ENCODE assay signal across 8 cellular contexts in the genomic region with DNA sequence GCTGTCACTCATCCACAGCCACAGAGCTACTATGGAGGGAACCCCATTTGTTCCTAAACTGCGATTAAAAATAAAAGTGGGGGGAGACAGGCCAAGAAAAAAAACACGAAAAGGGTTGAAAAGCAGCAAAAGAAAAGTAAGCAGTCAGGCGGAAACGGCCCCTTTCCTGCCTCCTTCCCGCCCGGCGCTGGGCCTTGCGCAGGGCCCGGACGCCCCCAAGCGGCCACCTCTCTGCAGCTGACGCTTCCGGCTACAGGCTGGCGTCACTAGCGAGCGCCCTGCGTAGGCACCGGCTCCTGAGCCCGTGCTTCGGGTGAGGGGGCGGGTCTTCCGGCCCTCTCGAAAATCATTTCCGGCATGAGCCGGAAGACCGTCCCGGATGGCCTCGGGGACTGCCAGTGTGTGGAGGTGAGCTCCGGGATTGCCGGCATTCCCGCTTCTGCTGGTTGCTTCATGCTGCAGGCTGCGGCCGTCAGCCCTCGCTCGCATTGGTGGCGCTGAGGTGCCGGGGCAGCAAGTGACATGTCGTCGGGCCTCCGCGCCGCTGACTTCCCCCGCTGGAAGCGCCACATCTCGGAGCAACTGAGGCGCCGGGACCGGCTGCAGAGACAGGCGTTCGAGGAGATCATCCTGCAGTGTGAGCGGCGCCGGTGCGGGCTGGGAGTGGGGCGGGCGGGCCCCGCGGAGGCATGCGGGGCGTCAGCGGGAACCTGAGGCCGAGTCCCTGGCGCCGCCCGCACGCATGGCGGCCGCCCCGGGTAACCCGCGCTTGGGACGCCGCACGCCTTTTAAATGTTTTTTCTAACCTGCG. TPM values are rescaled to one million over a fixed set of nuclear protein-coding genes. Genes with fewer than 3 reads are reported as not detected.
A peak's percentile ranks its signal among the peaks of the same experiment; 100 is the strongest.
DNase-seq lines count a peak whose midpoint lies in the region; ATAC-seq, FAIRE-seq and TF ChIP-seq lines count a peak whose summit lies in the region.

TSS of gene ATG16L1 (plus strand) at position 368 of the 811 bp plus-strand sequence. CDS start at position 523, 155 bp downstream.

- in situ Hi-C loops in HepG2 (cut with HindIII; ENCODE audit: extremely low pct_ligation_motif_present, low pct_unique_long_range_greater_than_20kb): loop anchor here (5.0 kb wide), 1 partner anchor 394 kb away; no protein-coding TSS in a partner anchor

- peaks cover 42% of the 10 kb centered on the region for H3K79me2 ChIP-seq in HepG2 (ENCODE audit: insufficient read depth, low read length)

- WGBS in HepG2 (ENCODE audit: low lambda C conversion rate): under 1% methylated on average over 37 of the region's 75 CpGs

- peaks cover 6 to 10% of the 10 kb centered on the region in 2 experiments; a peak in 4 of 5 replicates for H3K36me3 ChIP-seq in HepG2 (replicated peaks in 1 of 2; ENCODE audit: control insufficient read depth in 1 of 2, insufficient read depth in 2 of 2, low read length in 2 of 2)

- ATAC-seq in CD4-positive, alpha-beta T cell (ENCODE audit: poor library complexity): peak; percentile 91
- peak; percentile 98 for ATAC-seq in GM19397 (IDR thresholded peaks at IDR 0.05; ENCODE audit: unreplicated experiment)
- peak; percentile 95 for ATAC-seq in HG03571 (IDR thresholded peaks at IDR 0.05; ENCODE audit: unreplicated experiment)
- ATAC-seq in HepG2: peak; percentile 97

- no peaks in the 10 kb centered on the region for H3K9me3 ChIP-seq in CD4-positive, alpha-beta T cell (ENCODE audit: control insufficient read depth, low read length)
- no peaks in the 10 kb centered on the region for H3K9me3 ChIP-seq in HepG2 (ENCODE audit: low read length)

- H3K4me1 Mint-ChIP-seq in CD4-positive, alpha-beta T cell (ENCODE audit: low read depth): peaks cover 77% of the 10 kb centered on the region

- TF ChIP-seq RAD21 in HepG2 (CRISPR knock-in tag; IDR thresholded peaks at IDR 0.05): peak; percentile 100

- peaks cover 50% of the 10 kb centered on the region for H3K4me1 ChIP-seq in HepG2 (ENCODE audit: insufficient read depth, low read length)

- peak; percentile 89 to 95 (median 93) for DNase-seq in CD4-positive, alpha-beta T cell
- DNase-seq in NCI-H774 (lab: John Stamatoyannopoulos, UW) (peak; percentile 97), dermis blood vessel endothelial cell (peak; percentile 97), HepG2 (ENCODE audit: low spot score) (peak; percentile 96)
- peak; percentile 92 to 94 for DNase-seq in activated CD4-positive, alpha-beta T cell treated with anti-CD3 and anti-CD28 coated beads, Interleukin-2, amount 50 U/mL, for 4 hours
- peak; percentile 95 for DNase-seq in stimulated activated CD4-positive, alpha-beta T cell treated with anti-CD3 and anti-CD28 coated beads, Interleukin-4, amount 100 ng/mL, for 1 hour

- BruUV-seq in HepG2 (replicated peaks; lab: Mats Ljungman, UMichigan): TSS peak; percentile 52

- H3K27me3 ChIP-seq in CD4-positive, alpha-beta T cell (ENCODE audit: control insufficient read depth, insufficient read depth, low read length): no peaks in the 10 kb centered on the region
- H3K27me3 ChIP-seq in HepG2 (ENCODE audit: control insufficient read depth in 1 of 2, insufficient read depth in 2 of 2, low read length in 2 of 2): no peaks in the 10 kb centered on the region; a peak in 1 of 5 replicates

- TF ChIP-seq EP300 in HepG2 (IDR thresholded peaks at IDR 0.05; ENCODE audit: low read depth in 2 of 2, low read length in 2 of 2) (peak in 1 of 2 experiments; percentile 51; a peak in 1 of 4 replicates), HepG2 (CRISPR knock-in tag; IDR thresholded peaks at IDR 0.05; ENCODE audit: borderline replicate concordance) (no peak; the same call in 1 of the 2 replicates)

- H3K27ac Mint-ChIP-seq in CD4-positive, alpha-beta T cell: peak within 1 kb of the TSS; percentile 76

- intact Hi-C loops in CD4-positive, alpha-beta T cell (cut with DNase I, micrococcal nuclease): loop anchor here (1.0 to 10.0 kb wide), 12 partner anchors 17 to 1469 kb away; partner anchors contain the start of genes GIGYF2 (in 1 of the 2), INPP5D (in 1 of the 2) and PDE6D (in 1 of the 2)
- intact Hi-C loops in HepG2 (cut with micrococcal nuclease; ENCODE audit: unreplicated experiment): loop anchor here (1.0 to 10.0 kb wide), 6 partner anchors 103 to 489 kb away; partner anchors contain the start of genes DGKD and NGEF

- TF ChIP-seq CTCF in CD4-positive, alpha-beta T cell (IDR thresholded peaks at IDR 0.05): peak; percentile 91
- peak; percentile 99 for TF ChIP-seq CTCF in HepG2 (CRISPR knock-in tag; IDR thresholded peaks at IDR 0.05)

- H3K4me2 ChIP-seq in HepG2 (ENCODE audit: low read depth, low read length): peak within 1 kb of the TSS; percentile 88

- POLR2A ChIA-PET in CD4-positive, alpha-beta T cell (lab: Charles Lee): interaction anchor here (0.9 to 5.4 kb wide), 12 partner anchors 11 to 701 kb away, joined by 3 to 82 read pairs (median 5); partner anchors contain the start of genes EIF4E2, INPP5D and TIGD1
- POLR2A ChIA-PET in HepG2 (lab: Yijun Ruan, JAX): interaction anchor here (0.8 to 1.4 kb wide), 6 partner anchors 19 to 393 kb away, joined by 3 to 9 read pairs (median 3); partner anchors contain the start of genes DGKD and INPP5D

- H3K36me3 Mint-ChIP-seq in CD4-positive, alpha-beta T cell (ENCODE audit: low read depth): peaks cover 45% of the 10 kb centered on the region

- H3K27ac ChIP-seq in CD4-positive, alpha-beta T cell (ENCODE audit: low read depth, low read length): peak within 1 kb of the TSS; percentile 72
- H3K27ac ChIP-seq in HepG2 (ENCODE audit: extremely low read length, insufficient read depth, low read length): peak within 1 kb of the TSS; percentile 82

- CTCF ChIA-PET in CD4-positive, alpha-beta T cell (lab: Charles Lee): interaction anchor here (0.6 to 3.4 kb wide), 31 partner anchors 9 to 408 kb away, joined by 3 to 25 read pairs (median 4); partner anchors contain the start of gene INPP5D
- CTCF ChIA-PET in HepG2 (lab: Yijun Ruan, JAX; ENCODE audit: low intra/inter-chr PET ratio, low total read pairs): interaction anchor here (1.2 to 2.1 kb wide), 2 partner anchors 153 to 197 kb away, joined by 4 to 10 read pairs; no protein-coding TSS in a partner anchor

- H4K20me1 ChIP-seq in HepG2 (ENCODE audit: insufficient read depth, low read length): peaks cover 3% of the 10 kb centered on the region; the same call in 1 of the 2 replicates

- FAIRE-seq in HepG2 (lab: Jason Lieb, UNC): peak; percentile 26

- H3K4me3 ChIP-seq in HepG2 (replicated peaks in 1 of 3; ENCODE audit: insufficient read depth in 1 of 3, low read depth in 2 of 3, low read length in 3 of 3): peak within 1 kb of the TSS; percentile 88 to 98 (median 90)

- no peaks in the 10 kb centered on the region for H3K27me3 Mint-ChIP-seq in CD4-positive, alpha-beta T cell

- peak within 1 kb of the TSS; percentile 90 for H3K9ac ChIP-seq in HepG2 (ENCODE audit: insufficient read depth, low read depth, low read length)

- H2AFZ ChIP-seq in HepG2 (ENCODE audit: low read length): peak within 1 kb of the TSS; percentile 94

- peak within 1 kb of the TSS; percentile 90 for H3K4me3 Mint-ChIP-seq in CD4-positive, alpha-beta T cell

- TF ChIP-seq POLR2A in HepG2 (IDR thresholded peaks at IDR 0.05; ENCODE audit: insufficient read depth in 1 of 2, low read depth in 2 of 2, low read length in 2 of 2): peak; percentile 93 to 97

- H3K9me3 Mint-ChIP-seq in CD4-positive, alpha-beta T cell: no peaks in the 10 kb centered on the region

TF ChIP-seq in HepG2, 621 proteins besides CTCF, POLR2A, EP300 and RAD21 (continues in another document):
- TF ChIP-seq ZNF496 (CRISPR knock-in tag; IDR thresholded peaks at IDR 0.05; ENCODE audit: insufficient replicate concordance) (no peak), ZNF773 (CRISPR knock-in tag; IDR thresholded peaks at IDR 0.05; ENCODE audit: borderline replicate concordance) (peak; percentile 47; the same call in 1 of the 2 replicates), RARG (CRISPR knock-in tag; IDR thresholded peaks at IDR 0.05; ENCODE audit: low read depth) (0 out of 2 replicates have a peak, but pooled peaks have one; percentile 63), ZNF605 (CRISPR knock-in tag; IDR thresholded peaks at IDR 0.05) (peak; percentile 91), TAF1 (CRISPR knock-in tag; IDR thresholded peaks at IDR 0.05) (peak; percentile 97), MAF1 (CRISPR knock-in tag; IDR thresholded peaks at IDR 0.05; ENCODE audit: borderline replicate concordance) (no peak; the same call in 1 of the 2 replicates), ZNF558 (CRISPR knock-in tag; IDR thresholded peaks at IDR 0.05; ENCODE audit: borderline replicate concordance) (peak; percentile 95; the same call in 1 of the 2 replicates), MIER2 (CRISPR knock-in tag; IDR thresholded peaks at IDR 0.05) (peak; percentile 85; the same call in 1 of the 2 replicates), ZBTB8A (CRISPR knock-in tag; IDR thresholded peaks at IDR 0.05; ENCODE audit: borderline replicate concordance, low read depth) (peak; percentile 66; the same call in 1 of the 2 replicates), JUNB (CRISPR knock-in tag; IDR thresholded peaks at IDR 0.05; ENCODE audit: borderline replicate concordance) (no peak)

RNA-seq across cellular contexts. Expression of gene ATG16L1, which starts in this region (rescaled TPM):
- total RNA-seq in CD4-positive, alpha-beta T cell: 100 to 1,000 TPM; 134 to 135 TPM
- total RNA-seq in dermis blood vessel endothelial cell: 39.3 and 57.7 TPM in 2 replicates
- 51.7 and 61.2 TPM in 2 replicates for total RNA-seq in HepG2 (2016; rRNA removed; fragmentation: Illumina TruSeq; extraction: Trizol)
- total RNA-seq in HepG2 (2016; cell fraction: cytosol; rRNA removed; fragmentation: Illumina TruSeq; extraction: Trizol; ENCODE audit: low read depth): 8.5 and 9.2 TPM in 2 replicates
- 51.7 and 55.0 TPM in 2 replicates for total RNA-seq in HepG2 (2016; cell fraction: insoluble cytoplasmic fraction; rRNA removed; fragmentation: Illumina TruSeq; extraction: Trizol)
- total RNA-seq in HepG2 (2016; cell fraction: membrane; rRNA removed; fragmentation: Illumina TruSeq; extraction: Trizol): 17.6 and 18.8 TPM in 2 replicates
- total RNA-seq in HepG2 (2016; cell fraction: nucleus; rRNA removed; fragmentation: Illumina TruSeq; extraction: Trizol): 66.8 and 76.3 TPM in 2 replicates
- polyA plus RNA-seq in HepG2 (2011; rRNA removed): 26.0 and 32.4 TPM in 2 replicates
- 18.2 and 21.7 TPM in 2 replicates for polyA plus RNA-seq in HepG2 (2011; cell fraction: cytosol; rRNA removed)
- 77.7 and 79.9 TPM in 2 replicates for polyA plus RNA-seq in HepG2 (2011; cell fraction: nucleus; rRNA removed)
- polyA plus RNA-seq in HepG2 (2012): 18.0 and 21.3 TPM in 2 replicates
- 2.4 TPM in 2 replicates for polyA plus RNA-seq in HepG2 (2016; cell fraction: cytosol; fragmentation: Illumina TruSeq; extraction: Trizol; ENCODE audit: low read depth)
- 28.5 and 28.9 TPM in 2 replicates for polyA plus RNA-seq in HepG2 (2016; cell fraction: insoluble cytoplasmic fraction; fragmentation: Illumina TruSeq; extraction: Trizol; ENCODE audit: low read depth)
- polyA plus RNA-seq in HepG2 (2016; cell fraction: membrane; fragmentation: Illumina TruSeq; extraction: Trizol; ENCODE audit: low read depth): 6.8 and 6.9 TPM in 2 replicates
- polyA plus RNA-seq in HepG2 (2016; cell fraction: nucleus; fragmentation: Illumina TruSeq; extraction: Trizol; ENCODE audit: insufficient read depth, low read depth): 55.6 and 67.9 TPM in 2 replicates
- polyA minus RNA-seq in HepG2 (2011; rRNA and poly(A)+ RNA removed; ENCODE audit: low replicate concordance): 21.6 and 31.5 TPM in 2 replicates
- polyA minus RNA-seq in HepG2 (2011; cell fraction: cytosol; rRNA and poly(A)+ RNA removed): 13.2 and 14.0 TPM in 2 replicates
- 74.3 and 85.7 TPM in 2 replicates for polyA minus RNA-seq in HepG2 (2011; cell fraction: nucleus; rRNA and poly(A)+ RNA removed)

Comparison
In these comparisons a context has a peak if more than half of its experiments do, and no peak if none do; other contexts are left out.
1. Peak in every context shown above with its lines: DNase-seq, ATAC-seq, H3K4me3 ChIP-seq and H3K27ac ChIP-seq.